Comparison of ENCODE assay signal across 8 cellular contexts in the genomic region with DNA sequence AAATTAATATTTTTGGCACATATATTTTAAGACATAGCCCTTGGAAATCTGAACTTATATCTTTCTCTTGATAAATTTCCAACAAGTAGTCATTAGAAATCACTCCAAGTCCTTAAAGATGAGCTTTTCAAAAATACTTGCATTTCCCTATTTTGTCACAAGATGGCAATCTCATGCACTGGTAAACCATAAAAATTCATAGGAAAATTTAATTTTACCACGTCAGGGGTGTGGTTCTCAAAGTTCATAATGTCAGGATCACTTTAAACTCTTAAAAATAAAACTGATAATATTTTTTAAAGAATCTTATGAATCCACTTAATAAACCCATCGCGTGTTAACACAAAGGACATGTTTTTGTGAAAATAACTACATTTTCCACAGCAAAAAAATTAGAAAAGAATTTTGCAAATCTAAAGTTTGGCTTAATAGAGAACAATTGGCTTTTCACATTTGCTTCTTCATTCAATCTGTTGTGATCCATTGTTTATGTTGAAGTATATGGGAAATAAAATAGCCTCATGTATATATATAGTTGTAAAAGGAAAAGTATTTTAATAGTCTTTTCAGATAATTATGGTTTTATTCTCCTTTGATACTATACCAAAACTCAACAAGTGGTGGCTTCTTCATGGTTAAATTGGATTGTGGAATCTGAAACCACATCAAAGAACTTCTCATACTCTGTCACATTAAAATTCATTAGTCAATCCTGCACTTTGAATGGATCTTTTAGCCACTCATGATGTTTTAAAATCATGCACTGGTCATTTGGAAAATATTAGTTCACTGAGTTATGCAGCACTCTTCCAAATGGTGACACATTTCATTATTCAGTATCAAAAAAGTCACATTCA.
DNase-seq lines count a peak whose midpoint lies in the region; TF ChIP-seq lines count a peak whose summit lies in the region.

No MANE protein-coding gene starts in this region.

- H3K27me3 ChIP-seq in DOHH2 (ENCODE audit: control insufficient read depth, low read length) (peaks cover 16% of the 10 kb centered on the region), adipocyte (replicated peaks; ENCODE audit: control insufficient read depth, insufficient read depth, low read length) (peaks cover 36% of the 10 kb centered on the region)

- H3K4me1 ChIP-seq in DOHH2 (ENCODE audit: control insufficient read depth, low read length) (no peaks in the 10 kb centered on the region), adipocyte (ENCODE audit: control insufficient read depth, insufficient read depth, low read length) (no peaks in the 10 kb centered on the region)

- H3K9me2 ChIP-seq in DOHH2 (replicated peaks; ENCODE audit: control insufficient read depth, low read length) = no peaks in the 10 kb centered on the region

- no peaks in the 10 kb centered on the region for H3K9me3 ChIP-seq in DOHH2 (ENCODE audit: control insufficient read depth, insufficient read depth, low read length)
- H3K9me3 ChIP-seq in adipocyte (ENCODE audit: control insufficient read depth, low read length) = no peaks in the 10 kb centered on the region

- H3K27ac ChIP-seq in DOHH2 (ENCODE audit: low read depth, low read length) = no peak overlapping the region

- H3K36me3 ChIP-seq in DOHH2 (ENCODE audit: control insufficient read depth, low read length) (no peaks in the 10 kb centered on the region), adipocyte (ENCODE audit: control insufficient read depth, insufficient read depth, low read length, severe bottlenecking) (no peaks in the 10 kb centered on the region)

- H3K4me2 ChIP-seq in DOHH2 (ENCODE audit: low read length) = no peak overlapping the region

- TF ChIP-seq CTCF in DOHH2 (IDR thresholded peaks at IDR 0.05; ENCODE audit: low read depth, low read length, poor library complexity, severe bottlenecking) (peak; percentile 60), LNCAP (IDR thresholded peaks at IDR 0.05) (peak; percentile 69)

- no peaks in the 10 kb centered on the region for H3K79me2 ChIP-seq in DOHH2 (ENCODE audit: control insufficient read depth, low read length)

- DNase-seq in adipocyte (ENCODE audit: low read depth) (peak; percentile 68), kidney tubule cell (ENCODE audit: low spot score) (peak; percentile 31), NCI-H187 (lab: John Stamatoyannopoulos, UW) (no peak), D341Med (ENCODE audit: low spot score) (no peak), GM19240 (ENCODE audit: insufficient read length, low spot score) (no peak)
- DNase-seq in activated effector memory CD4-positive, alpha-beta T cell treated with Interleukin-2 at 50 U/mL for 16 hours = no peak

- no peak overlapping the region for H3K9ac ChIP-seq in adipocyte (ENCODE audit: low read length)

- no peak overlapping the region for H3K4me3 ChIP-seq in DOHH2 (ENCODE audit: low read length)
- no peak overlapping the region for H3K4me3 ChIP-seq in adipocyte (ENCODE audit: low read length)

- H4K20me1 ChIP-seq in DOHH2 (ENCODE audit: control insufficient read depth, insufficient read depth, low read depth, low read length) = no peaks in the 10 kb centered on the region

- H3F3A ChIP-seq in DOHH2 (ENCODE audit: control insufficient read depth, insufficient read depth) = no peaks in the 10 kb centered on the region

Comparison
In these comparisons a context has a peak if more than half of its experiments do, and no peak if none do; other contexts are left out.
1. DNase-seq: peak in adipocyte (single experiment) and kidney tubule cell (single experiment); none in activated effector memory CD4-positive, alpha-beta T cell treated with Interleukin-2 at 50 U/mL for 16 hours (single experiment), NCI-H187 (0 of 2), D341Med (single experiment) and GM19240 (single experiment).